Comparison of ENCODE assay signal across 13 cellular contexts in genomic region chr7:14023838-14024237, GRCh38. TPM values are rescaled to one million over a fixed set of nuclear protein-coding genes. Genes with fewer than 3 reads are reported as not detected.
"Had no signal": no experiment of that assay in that cellular context is flagged by ENCODE, and none has a peak within 500 bp of the region (broad histone marks: within the 10 kb centered on the region; RNA-seq: fewer than 3 reads in every experiment).

No MANE protein-coding gene starts in this region.

- H3K4me1 ChIP-seq: left ventricle myocardium inferior, lower lobe of right lung had no signal

- H3K27me3 ChIP-seq: dorsolateral prefrontal cortex had no signal

- H3K4me3 ChIP-seq: dorsolateral prefrontal cortex, left ventricle myocardium inferior, lower lobe of right lung, skin epidermis had no signal

- DNase-seq: cortex of kidney; effector CD8-positive, alpha-beta T cell; immature natural killer cell; kidney; left cardiac atrium; left ventricle myocardium inferior; lower lobe of right lung; natural killer cell; stimulated activated CD4-positive, alpha-beta T cell treated with anti-CD3 and anti-CD28 coated beads, Interleukin-12 subunit alpha, Interleukin-12 subunit beta, amount 100 ng/mL, for 4 hours; stimulated activated naive CD4-positive, alpha-beta T cell treated with Interleukin-2 at 50 U/mL for 16 hours; trophoblast cell had no signal

- H3K27ac ChIP-seq: left ventricle myocardium inferior, lower lobe of right lung, skin epidermis had no signal

- FAIRE-seq: kidney had no signal

- H3K9me3 ChIP-seq: lower lobe of right lung had no signal

- H3K36me3 ChIP-seq: left ventricle myocardium inferior, lower lobe of right lung had no signal

RNA-seq across cellular contexts. Expression of gene ETV1, which starts 34.4 kb away (rescaled TPM):
- polyA plus RNA-seq: immature natural killer cell had no signal
